18 cellular contexts compared by ENCODE assay signal in the genomic region with DNA sequence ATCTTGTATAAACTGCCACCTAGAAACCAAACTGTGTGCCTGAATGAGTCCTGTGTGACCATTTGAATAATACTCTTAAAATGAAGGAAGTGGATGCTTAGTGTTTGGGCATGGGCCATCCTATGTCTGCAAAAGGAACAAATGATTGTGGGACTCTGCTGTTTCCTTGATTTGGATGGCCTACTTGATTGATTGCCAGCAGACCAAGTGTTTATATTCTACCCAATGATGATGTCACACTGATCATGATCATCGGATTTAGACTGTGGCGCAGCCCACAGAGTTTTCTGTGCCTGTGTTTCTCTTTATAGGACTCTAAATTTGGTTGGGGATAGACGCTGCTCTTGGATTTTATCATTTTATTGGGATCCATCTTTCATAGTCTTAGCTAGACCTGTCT. TPM values are rescaled to one million over a fixed set of nuclear protein-coding genes. Genes with fewer than 3 reads are reported as not detected.
DNase-seq lines count a peak whose midpoint lies in the region; ATAC-seq, FAIRE-seq and TF ChIP-seq lines count a peak whose summit lies in the region.
"Had no signal": no experiment of that assay in that cellular context is flagged by ENCODE, and none has a peak within 500 bp of the region (broad histone marks: within the 10 kb centered on the region; RNA-seq: fewer than 3 reads in every experiment).

No MANE protein-coding gene starts in this region.

- H3K27me3 Mint-ChIP-seq in neural crest cell (ENCODE audit: low read depth) = no peaks in the 10 kb centered on the region

- no peaks in the 10 kb centered on the region for H3K36me3 ChIP-seq in Karpas-422 (ENCODE audit: insufficient read depth, low read length)
- no peaks in the 10 kb centered on the region for H3K36me3 ChIP-seq in endothelial cell of umbilical vein (ENCODE audit: control insufficient read depth in 2 of 2, extremely low read depth in 1 of 2, insufficient read depth in 2 of 2, low read length in 2 of 2)
- H3K36me3 ChIP-seq: Peyer's patch had no signal

- no peaks in the 10 kb centered on the region for H3K9me3 Mint-ChIP-seq in neural crest cell

- H3K9me1 ChIP-seq in endothelial cell of umbilical vein (replicated peaks; ENCODE audit: control insufficient read depth, extremely low read depth, insufficient read depth, low read length) = no peaks in the 10 kb centered on the region

- H4K20me1 ChIP-seq in Karpas-422 (ENCODE audit: insufficient read depth, low read depth, low read length) = 0 out of 2 replicates have a peak, but pooled peaks cover 3% of the 10 kb centered on the region
- no peaks in the 10 kb centered on the region for H4K20me1 ChIP-seq in endothelial cell of umbilical vein (replicated peaks; ENCODE audit: control insufficient read depth, extremely low read depth, insufficient read depth, low read length)

- H3K4me3 ChIP-seq in Karpas-422 (ENCODE audit: low read length) = no peak overlapping the region
- no peak overlapping the region for H3K4me3 ChIP-seq in endothelial cell of umbilical vein (replicated peaks in 1 of 3; ENCODE audit: insufficient read depth in 1 of 3, low read depth in 1 of 3, low read length in 3 of 3)
- H3K4me3 ChIP-seq: A549, Peyer's patch had no signal

- no peak for ATAC-seq in left cardiac atrium
- ATAC-seq: A549, Right ventricle myocardium inferior had no signal

- peak; percentile 39 for DNase-seq in Karpas-422
- peak; percentile 34 for DNase-seq in endothelial cell of umbilical vein (ENCODE audit: low read depth, low spot score)
- DNase-seq in neural crest cell (ENCODE audit: low read depth, low spot score) = no peak
- DNase-seq in NCI-H1048 (lab: John Stamatoyannopoulos, UW) = no peak
- no peak for DNase-seq in left cardiac atrium
- no peak for DNase-seq in frontal cortex (ENCODE audit: low spot score in 2 of 2)
- no peak for DNase-seq in NCI-H510A treated with DMSO at 0.1 percent for 48 hours (lab: John Stamatoyannopoulos, UW)
- DNase-seq: AML-193, COR-L47, KG1, NCI-H2081 treated with DMSO at 0.1 percent for 48 hours, NCI-H524, Peyer's patch had no signal

- no peak overlapping the region for H3K4me2 ChIP-seq in Karpas-422 (ENCODE audit: low read depth, low read length, poor library complexity, severe bottlenecking)
- H3K4me2 ChIP-seq in endothelial cell of umbilical vein (ENCODE audit: insufficient read depth, low read length) = no peak overlapping the region
- H3K4me2 ChIP-seq: A549 had no signal

- intact Hi-C loops in endothelial cell of umbilical vein (cut with micrococcal nuclease) (loop anchor here (1.0 kb wide), 1 partner anchor 23 kb away; no protein-coding TSS in a partner anchor), left cardiac atrium (cut with DNase I) (loop anchor here in 1 of 2 donors (5.0 kb wide), 1 partner anchor 33 kb away; no protein-coding TSS in a partner anchor)

- H3K27ac Mint-ChIP-seq in neural crest cell (ENCODE audit: unreplicated experiment) = no peak overlapping the region

- no peaks in the 10 kb centered on the region for H3K9me2 ChIP-seq in Karpas-422 (replicated peaks; ENCODE audit: insufficient read depth, low read length)

- H3K9ac ChIP-seq in Karpas-422 (ENCODE audit: low read length) (no peak overlapping the region), endothelial cell of umbilical vein (replicated peaks; ENCODE audit: extremely low read depth, insufficient read depth, low read length) (no peak overlapping the region)

- peaks cover 15% of the 10 kb centered on the region for H3K4me1 ChIP-seq in Karpas-422 (ENCODE audit: low read length)
- H3K4me1 ChIP-seq in endothelial cell of umbilical vein (ENCODE audit: control insufficient read depth, extremely low read depth, insufficient read depth, low read length) = peaks cover 12% of the 10 kb centered on the region

- POLR2A ChIA-PET in endothelial cell of umbilical vein (lab: Charles Lee) = no interaction called here

- FAIRE-seq in endothelial cell of umbilical vein (lab: Jason Lieb, UNC) (no peak), frontal cortex (lab: Jason Lieb, UNC) (no peak)
- FAIRE-seq: A549, H1 had no signal

- TF ChIP-seq CTCF in C4-2B (conservative IDR thresholded peaks at IDR 0.05) (no peak), endothelial cell of umbilical vein (IDR thresholded peaks at IDR 0.05; ENCODE audit: extremely low read depth in 1 of 2, insufficient read depth in 1 of 2, low read depth in 1 of 2, low read length in 2 of 2) (no peak), neural crest cell (conservative IDR thresholded peaks at IDR 0.05) (no peak)

- CTCF ChIA-PET in endothelial cell of umbilical vein (lab: Charles Lee) = interaction anchor here (0.9 to 1.2 kb wide), 2 partner anchors 91 to 93 kb away, joined by 3 read pairs; no protein-coding TSS in a partner anchor

- peak overlapping the region; percentile 45 for H3K4me3 Mint-ChIP-seq in neural crest cell

- H3K79me2 ChIP-seq in Karpas-422 (ENCODE audit: low read length) (peaks cover 39% of the 10 kb centered on the region), endothelial cell of umbilical vein (ENCODE audit: control insufficient read depth, insufficient read depth, low read length) (peaks cover 86% of the 10 kb centered on the region)

- peaks cover 19% of the 10 kb centered on the region for H3K36me3 Mint-ChIP-seq in neural crest cell (ENCODE audit: low read depth)

- H3K27ac ChIP-seq in C4-2B (peak overlapping the region; percentile 36; the same call in 1 of the 2 replicates), Karpas-422 (ENCODE audit: low read length) (no peak overlapping the region), endothelial cell of umbilical vein (ENCODE audit: insufficient read depth, low read depth, low read length) (no peak overlapping the region)
- H3K27ac ChIP-seq: A549, Peyer's patch had no signal

- H3K4me1 Mint-ChIP-seq in neural crest cell = peaks cover 67% of the 10 kb centered on the region

- no peaks in the 10 kb centered on the region for H3K9me3 ChIP-seq in Karpas-422 (ENCODE audit: low read length)
- H3K9me3 ChIP-seq in endothelial cell of umbilical vein (replicated peaks; ENCODE audit: control insufficient read depth, insufficient read depth, low read length) = no peaks in the 10 kb centered on the region
- H3K9me3 ChIP-seq: A549, Peyer's patch had no signal

- dilution Hi-C loops in endothelial cell of umbilical vein (cut with MboI; ENCODE audit: extremely low pct_ligation_motif_present, low sequenced_read_pairs) = no loop called here

- no peak for TF ChIP-seq POLR2A in endothelial cell of umbilical vein (IDR thresholded peaks at IDR 0.05; ENCODE audit: low read depth, low read length)

- H3K27me3 ChIP-seq in Karpas-422 (ENCODE audit: low read length) (no peaks in the 10 kb centered on the region), endothelial cell of umbilical vein (ENCODE audit: control insufficient read depth in 2 of 2, insufficient read depth in 2 of 2, low read length in 2 of 2) (no peaks in the 10 kb centered on the region)
- H3K27me3 ChIP-seq: Peyer's patch had no signal

- H2AFZ ChIP-seq in Karpas-422 (ENCODE audit: low read length) = no peak overlapping the region
- H2AFZ ChIP-seq in endothelial cell of umbilical vein (ENCODE audit: low read depth, low read length) = no peak overlapping the region

- no TSS peak for BruUV-seq in endothelial cell of umbilical vein (replicated peaks; lab: Mats Ljungman, UMichigan)

TF ChIP-seq in endothelial cell of umbilical vein, 7 proteins besides CTCF, POLR2A, EP300 and RAD21:
- TF ChIP-seq JUN (IDR thresholded peaks at IDR 0.05; ENCODE audit: borderline replicate concordance, insufficient read depth, insufficient read length, low read depth) (no peak), FOS (IDR thresholded peaks at IDR 0.05; ENCODE audit: borderline replicate concordance, insufficient read depth, low read length) (no peak), MYC (IDR thresholded peaks at IDR 0.05; ENCODE audit: low read depth, low read length) (no peak), EZH2 (IDR thresholded peaks at IDR 0.05; ENCODE audit: borderline replicate concordance, low read depth, low read length, severe bottlenecking) (no peak), GATA2 (IDR thresholded peaks at IDR 0.05; ENCODE audit: insufficient read depth, insufficient read length, low read depth, low read length) (no peak), POLR2AphosphoS5 (IDR thresholded peaks at IDR 0.05; ENCODE audit: insufficient read depth, low read depth, low read length) (no peak)
- TF ChIP-seq, protein P1, sequence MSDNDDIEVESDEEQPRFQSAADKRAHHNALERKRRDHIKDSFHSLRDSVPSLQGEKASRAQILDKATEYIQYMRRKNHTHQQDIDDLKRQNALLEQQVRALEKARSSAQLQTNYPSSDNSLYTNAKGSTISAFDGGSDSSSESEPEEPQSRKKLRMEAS (IDR thresholded peaks at IDR 0.05; ENCODE audit: insufficient read depth, insufficient read length) = no peak

RNA-seq across cellular contexts. Expression of a gene that starts 4.4 kb away (rescaled TPM):
- 21.2 and 45.1 TPM in 2 replicates for total RNA-seq in Karpas-422 (2014; rRNA removed; shearing (Covaris generic); ENCODE audit: low replicate concordance)
- total RNA-seq in endothelial cell of umbilical vein (168 and 202 TPM in 2 replicates), neural crest cell (187 and 192 TPM in 2 replicates), left cardiac atrium (10 to 100 TPM; 59.6 to 65.6 TPM), frontal cortex (198 TPM)
- 55.9 and 69.4 TPM in 2 replicates for polyA plus RNA-seq in endothelial cell of umbilical vein
- polyA plus RNA-seq in endothelial cell of umbilical vein (2011; cell fraction: cytosol; rRNA removed) = 90.2 and 102 TPM in 2 replicates
- polyA plus RNA-seq in endothelial cell of umbilical vein (2011; cell fraction: nucleus; rRNA removed) = 92.9 and 109 TPM in 2 replicates
- polyA plus RNA-seq in endothelial cell of umbilical vein (2012) = 116 and 141 TPM in 2 replicates
- polyA minus RNA-seq in endothelial cell of umbilical vein = 201 and 218 TPM in 2 replicates
- polyA minus RNA-seq in endothelial cell of umbilical vein (2011; cell fraction: cytosol; rRNA and poly(A)+ RNA removed) = 3.5 TPM
- 245 and 309 TPM in 2 replicates for polyA minus RNA-seq in endothelial cell of umbilical vein (2011; cell fraction: nucleus; rRNA and poly(A)+ RNA removed)

RNA-seq across cellular contexts. Expression of a gene that starts 56.0 kb away (rescaled TPM):
- not detected in 2 replicates for total RNA-seq in Karpas-422 (2014; rRNA removed; shearing (Covaris generic); ENCODE audit: low replicate concordance)
- total RNA-seq in endothelial cell of umbilical vein = not detected in 2 replicates
- not detected in 2 replicates for polyA plus RNA-seq in endothelial cell of umbilical vein
- not detected in 2 replicates for polyA plus RNA-seq in endothelial cell of umbilical vein (2011; cell fraction: cytosol; rRNA removed)
- not detected in 2 replicates for polyA plus RNA-seq in endothelial cell of umbilical vein (2011; cell fraction: nucleus; rRNA removed)
- polyA plus RNA-seq in endothelial cell of umbilical vein (2012) = not detected in 2 replicates
- polyA minus RNA-seq in endothelial cell of umbilical vein = 0.27 TPM in 1 of 2 replicates, not detected in the other
- not detected for polyA minus RNA-seq in endothelial cell of umbilical vein (2011; cell fraction: cytosol; rRNA and poly(A)+ RNA removed)
- polyA minus RNA-seq in endothelial cell of umbilical vein (2011; cell fraction: nucleus; rRNA and poly(A)+ RNA removed) = not detected in 2 replicates
- not detected in 2 replicates for total RNA-seq in neural crest cell
- total RNA-seq in left cardiac atrium = not detected
- 2.9 TPM for total RNA-seq in frontal cortex
- total RNA-seq: Daoy, Right ventricle myocardium inferior had no signal

Comparison
In these comparisons a context has a peak if more than half of its experiments do, and no peak if none do; other contexts are left out.
1. DNase-seq: peak in Karpas-422 (single experiment) and endothelial cell of umbilical vein (single experiment); none in neural crest cell (single experiment), NCI-H1048 (single experiment), left cardiac atrium (single experiment), frontal cortex (0 of 2) and NCI-H510A treated with DMSO at 0.1 percent for 48 hours (single experiment).